ENCODE assay signal across 8 cellular contexts in genomic region chr20:23420943-23421925, GRCh38. TPM values are rescaled to one million over a fixed set of nuclear protein-coding genes. Genes with fewer than 3 reads are reported as not detected.
A peak's percentile ranks its signal among the peaks of the same experiment; 100 is the strongest.
DNase-seq lines count a peak whose midpoint lies in the region; ATAC-seq and FAIRE-seq lines count a peak whose summit lies in the region.

TSS of gene NAPB (minus strand) at chr20:23421488. CDS start at chr20:23421402, 86 bp downstream.

- peak; percentile 91 for DNase-seq in GM19239 (ENCODE audit: insufficient read length, low spot score)
- peak; percentile 98 for DNase-seq in NCI-H510A (lab: John Stamatoyannopoulos, UW)
- peak; percentile 88 for DNase-seq in activated CD4-positive, alpha-beta T cell treated with anti-CD3 and anti-CD28 coated beads for 1 hour
- DNase-seq in cerebellum (ENCODE audit: low spot score) = peak; percentile 96
- DNase-seq in kidney glomerular epithelial cell (lab: John Stamatoyannopoulos, UW) = peak; percentile 66
- peak; percentile 81 to 91 for DNase-seq in stimulated activated CD4-positive, alpha-beta T cell treated with anti-CD3 and anti-CD28 coated beads, Interleukin-15, amount 100 ng/mL, for 48 hours (ENCODE audit: low read depth in 2 of 2)

- peak within 1 kb of the TSS; percentile 93 for H3K4me2 ChIP-seq in BLaER1

- peak within 1 kb of the TSS; percentile 98 for H3K4me3 ChIP-seq in BLaER1

- ATAC-seq in HG03442 (IDR thresholded peaks at IDR 0.05; ENCODE audit: unreplicated experiment) = peak; percentile 96

- H3K36me3 ChIP-seq in BLaER1 = no peaks in the 10 kb centered on the region

- FAIRE-seq in GM19239 (lab: Jason Lieb, UNC) = peak; percentile 92

- H4K20me1 ChIP-seq in BLaER1 = peaks cover 40% of the 10 kb centered on the region

- no peaks in the 10 kb centered on the region for H3K9me3 ChIP-seq in BLaER1

- no peaks in the 10 kb centered on the region for H3K27me3 ChIP-seq in BLaER1

- peak within 1 kb of the TSS; percentile 94 for H3K9ac ChIP-seq in BLaER1

- H3K27ac ChIP-seq in BLaER1 = peak within 1 kb of the TSS; percentile 93

- H3K4me1 ChIP-seq in BLaER1 = peaks cover 46% of the 10 kb centered on the region

RNA-seq across cellular contexts. Expression of gene NAPB, which starts in this region (rescaled TPM):
- total RNA-seq in cerebellum = 74.7 TPM

Comparison
In these comparisons a context has a peak if more than half of its experiments do, and no peak if none do; other contexts are left out.
1. Peak in every context shown above with its lines: DNase-seq, ATAC-seq, H3K4me3 ChIP-seq and H3K27ac ChIP-seq.